8 cellular contexts compared by ENCODE assay signal in genomic region chr16:73057369-73058210, GRCh38. TPM values are rescaled to one million over a fixed set of nuclear protein-coding genes. Genes with fewer than 3 reads are reported as not detected.
A peak's percentile ranks its signal among the peaks of the same experiment; 100 is the strongest.
DNase-seq lines count a peak whose midpoint lies in the region; ATAC-seq, FAIRE-seq and TF ChIP-seq lines count a peak whose summit lies in the region.

No MANE protein-coding gene starts in this region.

- FAIRE-seq in astrocyte (lab: Jason Lieb, UNC) (no peak), keratinocyte (lab: Jason Lieb, UNC) (no peak)

- CTCF ChIA-PET in HEK293T (lab: Yijun Ruan, JAX) = no interaction called here

- peak overlapping the region; percentile 98 for H3K27ac Mint-ChIP-seq in astrocyte (ENCODE audit: unreplicated experiment)
- peak overlapping the region in 1 of 2 donors; percentile 88 for H3K27ac Mint-ChIP-seq in stimulated activated naive CD8-positive, alpha-beta T cell treated with anti-CD3 and anti-CD28 coated beads, Interleukin-15, amount 100 ng/mL, for 72 hours

- H3K36me3 ChIP-seq in GM06990 (ENCODE audit: control insufficient read depth, insufficient read depth, low read length) (no peaks in the 10 kb centered on the region), astrocyte (ENCODE audit: insufficient read depth, low read length) (no peaks in the 10 kb centered on the region), keratinocyte (ENCODE audit: control insufficient read depth in 2 of 2, extremely low read depth in 1 of 2, insufficient read depth in 2 of 2, low read length in 2 of 2) (no peaks in the 10 kb centered on the region)

- DNase-seq in GM06990 (ENCODE audit: extremely low read depth, insufficient read length) (peak; percentile 67), HK-2 (ENCODE audit: unreplicated experiment) (peak; percentile 47), astrocyte (ENCODE audit: low read depth) (no peak), keratinocyte (ENCODE audit: low read depth, low spot score) (no peak), HEK293T (ENCODE audit: extremely low spot score) (no peak), NCI-H446 treated with DMSO at 0.1 percent for 48 hours (lab: John Stamatoyannopoulos, UW) (no peak)
- DNase-seq in stimulated activated naive CD8-positive, alpha-beta T cell treated with anti-CD3 and anti-CD28 coated beads, Interleukin-15, amount 100 ng/mL, for 72 hours = no peak

- dilution Hi-C loops in keratinocyte (cut with MboI; ENCODE audit: extremely low pct_ligation_motif_present, low sequenced_read_pairs) = no loop called here

- peak overlapping the region; percentile 90 for H3K9ac ChIP-seq in astrocyte (ENCODE audit: low read length)
- H3K9ac ChIP-seq in keratinocyte (ENCODE audit: control insufficient read depth, extremely low read depth, insufficient read depth, low read length) = peak overlapping the region; percentile 72

- no peaks in the 10 kb centered on the region for H3K9me3 ChIP-seq in astrocyte (ENCODE audit: insufficient read depth, low read depth, low read length)
- no peaks in the 10 kb centered on the region for H3K9me3 ChIP-seq in keratinocyte (ENCODE audit: control insufficient read depth, low read depth, low read length)

- no peaks in the 10 kb centered on the region for H3K36me3 Mint-ChIP-seq in astrocyte (ENCODE audit: low read depth, unreplicated experiment)

- peaks cover 4% of the 10 kb centered on the region for H3K27me3 ChIP-seq in GM06990 (replicated peaks; ENCODE audit: control insufficient read depth, insufficient read depth, low read length)
- H3K27me3 ChIP-seq in astrocyte (ENCODE audit: insufficient read depth, low read length) = no peaks in the 10 kb centered on the region
- H3K27me3 ChIP-seq in keratinocyte (ENCODE audit: control insufficient read depth, extremely low read depth, insufficient read depth, low read length) = peaks cover 1% of the 10 kb centered on the region

- TF ChIP-seq CTCF in GM06990 (IDR thresholded peaks at IDR 0.05; ENCODE audit: insufficient read depth, low read length, poor library complexity, severe bottlenecking) = peak; percentile 25
- no peak for TF ChIP-seq CTCF in astrocyte (IDR thresholded peaks at IDR 0.05; ENCODE audit: insufficient read depth, low read depth, low read length)
- peak in 1 of 3 experiments; percentile 6 for TF ChIP-seq CTCF in keratinocyte (optimal IDR thresholded peaks at IDR 0.05 in 1 of 3, IDR thresholded peaks at IDR 0.05 in 1 of 3, conservative IDR thresholded peaks at IDR 0.05 in 1 of 3; ENCODE audit: extremely low read depth in 1 of 3, insufficient read depth in 2 of 3, low read length in 3 of 3)

- no peak overlapping the region for H2AFZ ChIP-seq in astrocyte (ENCODE audit: low read depth, low read length)
- H2AFZ ChIP-seq in keratinocyte (ENCODE audit: control insufficient read depth, low read length) = no peak overlapping the region

- H3K27me3 Mint-ChIP-seq in astrocyte (ENCODE audit: low read depth, unreplicated experiment) = peaks cover 20% of the 10 kb centered on the region
- H3K27me3 Mint-ChIP-seq in stimulated activated naive CD8-positive, alpha-beta T cell treated with anti-CD3 and anti-CD28 coated beads, Interleukin-15, amount 100 ng/mL, for 72 hours = peaks cover 38% of the 10 kb centered on the region

- H3K9me3 Mint-ChIP-seq in astrocyte (ENCODE audit: unreplicated experiment) = no peaks in the 10 kb centered on the region
- no peaks in the 10 kb centered on the region for H3K9me3 Mint-ChIP-seq in stimulated activated naive CD8-positive, alpha-beta T cell treated with anti-CD3 and anti-CD28 coated beads, Interleukin-15, amount 100 ng/mL, for 72 hours

- POLR2A ChIA-PET in HEK293T (lab: Yijun Ruan, JAX) = no interaction called here

- H3K4me3 Mint-ChIP-seq in astrocyte (ENCODE audit: unreplicated experiment) = peak overlapping the region; percentile 95
- H3K4me3 Mint-ChIP-seq in stimulated activated naive CD8-positive, alpha-beta T cell treated with anti-CD3 and anti-CD28 coated beads, Interleukin-15, amount 100 ng/mL, for 72 hours = peak overlapping the region; percentile 84

- peak; percentile 44 for ATAC-seq in GM21360 (IDR thresholded peaks at IDR 0.05; ENCODE audit: unreplicated experiment)
- peak; percentile 68 for ATAC-seq in stimulated activated naive CD8-positive, alpha-beta T cell treated with anti-CD3 and anti-CD28 coated beads, Interleukin-15, amount 100 ng/mL, for 72 hours

- peak overlapping the region; percentile 67 for H3K4me3 ChIP-seq in GM06990 (replicated peaks; ENCODE audit: low read depth, low read length)
- peak overlapping the region; percentile 60 for H3K4me3 ChIP-seq in astrocyte (ENCODE audit: insufficient read depth, low read depth, low read length)
- H3K4me3 ChIP-seq in keratinocyte (ENCODE audit: control insufficient read depth in 2 of 3, extremely low read depth in 1 of 3, insufficient read depth in 2 of 3, low read depth in 1 of 3, low read length in 3 of 3) = peak overlapping the region; percentile 59 to 64 (median 62)

- H4K20me1 ChIP-seq in astrocyte (ENCODE audit: insufficient read depth, low read length) (no peaks in the 10 kb centered on the region), keratinocyte (ENCODE audit: control insufficient read depth, extremely low read depth, insufficient read depth, low read length) (no peaks in the 10 kb centered on the region)

- H3K27ac ChIP-seq in astrocyte (ENCODE audit: low read depth, low read length) = peak overlapping the region; percentile 93
- H3K27ac ChIP-seq in keratinocyte (ENCODE audit: control insufficient read depth, insufficient read depth, low read length) = peak overlapping the region; percentile 42

- H3K4me1 Mint-ChIP-seq in astrocyte (ENCODE audit: low read depth, unreplicated experiment) = peaks cover 38% of the 10 kb centered on the region
- peaks cover 29% of the 10 kb centered on the region for H3K4me1 Mint-ChIP-seq in stimulated activated naive CD8-positive, alpha-beta T cell treated with anti-CD3 and anti-CD28 coated beads, Interleukin-15, amount 100 ng/mL, for 72 hours

- no peaks in the 10 kb centered on the region for H3K9me1 ChIP-seq in keratinocyte (ENCODE audit: control insufficient read depth, extremely low read depth, insufficient read depth, low read length)

- peaks cover 78% of the 10 kb centered on the region for H3K79me2 ChIP-seq in astrocyte (ENCODE audit: insufficient read depth, low read length)
- peaks cover 32% of the 10 kb centered on the region for H3K79me2 ChIP-seq in keratinocyte (ENCODE audit: control insufficient read depth, insufficient read depth, low read length)

- peaks cover 56% of the 10 kb centered on the region for H3K4me1 ChIP-seq in astrocyte (ENCODE audit: insufficient read depth, low read length)
- H3K4me1 ChIP-seq in keratinocyte (ENCODE audit: control insufficient read depth, extremely low read depth, insufficient read depth, low read length) = peaks cover 40% of the 10 kb centered on the region

- H3K4me2 ChIP-seq in astrocyte (ENCODE audit: low read length) (peak overlapping the region; percentile 87), keratinocyte (ENCODE audit: control insufficient read depth, extremely low read depth, insufficient read depth, low read depth, low read length) (peak overlapping the region; percentile 84)

TF ChIP-seq in HEK293T, 16 proteins besides CTCF, POLR2A, EP300 and RAD21:
- TF ChIP-seq FOXM1 (IDR thresholded peaks at IDR 0.05; ENCODE audit: borderline replicate concordance) = no peak
- TF ChIP-seq SP1 (IDR thresholded peaks at IDR 0.05) = no peak
- no peak for TF ChIP-seq ZNF384 (IDR thresholded peaks at IDR 0.05)
- no peak for TF ChIP-seq LEF1 (IDR thresholded peaks at IDR 0.05; ENCODE audit: borderline replicate concordance)

RNA-seq across cellular contexts. Expression of gene ZFHX3, which starts 9.7 kb away (rescaled TPM):
- 18.0 and 19.7 TPM in 2 replicates for total RNA-seq in astrocyte
- polyA plus RNA-seq in keratinocyte = 0.75 to 1.4 TPM (median 1.2 TPM) in 3 replicates
- 3.3 TPM for polyA plus RNA-seq in keratinocyte (2011; ENCODE audit: low read depth)
- polyA plus RNA-seq in keratinocyte (2011; cell fraction: cytosol; rRNA removed) = 1.1 and 1.3 TPM in 2 replicates
- polyA plus RNA-seq in keratinocyte (2011; cell fraction: nucleus; rRNA removed) = 5.2 TPM in 2 replicates
- polyA plus RNA-seq in keratinocyte (2012; ENCODE audit: low replicate concordance) = 2.7 and 3.2 TPM in 2 replicates
- 3.6 to 9.0 TPM (median 4.0 TPM) in 3 replicates for polyA minus RNA-seq in keratinocyte
- 4.4 TPM for polyA minus RNA-seq in keratinocyte (2011; cell fraction: cytosol; rRNA and poly(A)+ RNA removed)
- 7.0 and 9.5 TPM in 2 replicates for polyA minus RNA-seq in keratinocyte (2011; cell fraction: nucleus; rRNA and poly(A)+ RNA removed)

Comparison
In these comparisons a context has a peak if more than half of its experiments do, and no peak if none do; other contexts are left out.
1. DNase-seq: peak in GM06990 (single experiment) and HK-2 (single experiment); none in astrocyte (single experiment), keratinocyte (single experiment), stimulated activated naive CD8-positive, alpha-beta T cell treated with anti-CD3 and anti-CD28 coated beads, Interleukin-15, amount 100 ng/mL, for 72 hours (0 of 2), HEK293T (single experiment) and NCI-H446 treated with DMSO at 0.1 percent for 48 hours (single experiment).
2. Peak in every context shown above with its lines, with median percentiles within 50 percentile points of each other: H3K4me3 ChIP-seq.